In the genomic region with DNA sequence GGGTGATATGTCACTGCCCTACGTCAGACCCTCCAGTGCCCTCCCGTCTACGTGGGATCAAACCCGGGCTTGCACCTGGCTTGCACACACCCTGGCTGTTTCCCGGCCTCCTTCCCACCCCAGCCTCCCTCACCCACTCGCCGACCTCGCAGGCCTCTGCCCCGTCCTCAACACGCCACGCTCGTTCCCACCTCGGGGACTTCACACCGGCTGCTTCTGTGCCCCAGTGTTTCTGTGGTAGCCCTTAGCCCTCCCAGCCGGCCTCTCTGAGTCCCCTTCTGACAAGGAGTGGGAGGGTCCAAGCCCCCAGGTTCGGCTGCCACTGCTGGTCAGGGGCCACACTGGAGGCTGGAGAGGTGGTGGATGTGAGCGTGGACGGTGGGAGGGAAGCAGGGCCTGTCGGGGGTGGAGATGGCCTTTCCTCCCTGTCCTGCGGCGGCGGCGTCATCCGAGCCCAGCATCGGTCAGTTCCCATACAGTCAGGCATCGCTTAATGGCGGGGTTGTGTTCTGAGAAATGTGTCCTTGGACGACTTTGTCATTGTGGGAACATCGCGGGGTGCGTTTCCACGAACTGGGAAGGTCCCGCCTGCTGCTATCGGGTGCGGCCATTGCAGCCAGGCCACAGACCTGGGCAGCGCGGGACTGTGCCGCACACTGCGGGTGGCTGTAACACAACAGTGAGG, we compare ENCODE assay signal across 36 cellular contexts. TPM values are rescaled to one million over a fixed set of nuclear protein-coding genes. Genes with fewer than 3 reads are reported as not detected.
"Had no signal": no experiment of that assay in that cellular context is flagged by ENCODE, and none has a peak within 500 bp of the region (broad histone marks: within the 10 kb centered on the region; RNA-seq: fewer than 3 reads in every experiment).

No MANE protein-coding gene starts in this region.

- H3K4me3 Mint-ChIP-seq: activated CD4-positive, alpha-beta T cell treated with anti-CD3 and anti-CD28 coated beads, Interleukin-2, amount 10 ng/mL, durations not matched to agents 24 days and 14 days; activated CD8-positive, alpha-beta T cell treated with anti-CD3 and anti-CD28 coated beads for 36 hours; activated naive CD8-positive, alpha-beta T cell treated with anti-CD3 and anti-CD28 coated beads for 36 hours; activated T-cell treated with anti-CD3 and anti-CD28 coated beads, Interleukin-2, amount 50 U/mL, for 72 hours; activated T-helper 17 cell treated with anti-CD3 and anti-CD28 coated beads, Interleukin-2, amount 50 U/mL, for 72 hours; IgD-negative memory B cell had no signal

- ATAC-seq: activated CD8-positive, alpha-beta T cell treated with anti-CD3 and anti-CD28 coated beads for 36 hours; activated T-cell treated with anti-CD3 and anti-CD28 coated beads, Interleukin-2, amount 50 U/mL, for 72 hours; activated T-helper 17 cell treated with anti-CD3 and anti-CD28 coated beads, Interleukin-2, amount 50 U/mL, for 72 hours had no signal

- H2AFZ ChIP-seq: PC-9 had no signal

- H3K27ac Mint-ChIP-seq: activated CD4-positive, alpha-beta T cell treated with anti-CD3 and anti-CD28 coated beads, Interleukin-2, amount 10 ng/mL, durations not matched to agents 24 days and 14 days; activated CD8-positive, alpha-beta T cell treated with anti-CD3 and anti-CD28 coated beads for 36 hours; activated naive CD8-positive, alpha-beta T cell treated with anti-CD3 and anti-CD28 coated beads for 36 hours; activated T-cell treated with anti-CD3 and anti-CD28 coated beads, Interleukin-2, amount 50 U/mL, for 72 hours; activated T-helper 17 cell treated with anti-CD3 and anti-CD28 coated beads, Interleukin-2, amount 50 U/mL, for 72 hours; IgD-negative memory B cell had no signal

- H3K9me3 ChIP-seq: MG63, SJCRH30 had no signal

- H3K9me3 Mint-ChIP-seq: activated CD4-positive, alpha-beta T cell treated with anti-CD3 and anti-CD28 coated beads, Interleukin-2, amount 10 ng/mL, durations not matched to agents 24 days and 14 days; activated CD8-positive, alpha-beta T cell treated with anti-CD3 and anti-CD28 coated beads for 36 hours; activated naive CD8-positive, alpha-beta T cell treated with anti-CD3 and anti-CD28 coated beads for 36 hours; activated T-cell treated with anti-CD3 and anti-CD28 coated beads, Interleukin-2, amount 50 U/mL, for 72 hours; activated T-helper 17 cell treated with anti-CD3 and anti-CD28 coated beads, Interleukin-2, amount 50 U/mL, for 72 hours had no signal

- H3K4me1 Mint-ChIP-seq: activated CD4-positive, alpha-beta T cell treated with anti-CD3 and anti-CD28 coated beads, Interleukin-2, amount 10 ng/mL, durations not matched to agents 24 days and 14 days; activated naive CD8-positive, alpha-beta T cell treated with anti-CD3 and anti-CD28 coated beads for 36 hours; activated T-helper 17 cell treated with anti-CD3 and anti-CD28 coated beads, Interleukin-2, amount 50 U/mL, for 72 hours; IgD-negative memory B cell had no signal

- H3K36me3 Mint-ChIP-seq: activated naive CD8-positive, alpha-beta T cell treated with anti-CD3 and anti-CD28 coated beads for 36 hours had no signal

- DNase-seq: activated CD4-positive, alpha-beta T cell treated with anti-CD3 and anti-CD28 coated beads, Interleukin-2, amount 10 ng/mL, durations not matched to agents 24 days and 14 days; activated CD4-positive, alpha-beta T cell treated with anti-CD3 and anti-CD28 coated beads, Interleukin-2, amount 50 U/mL, for 4 hours; activated CD8-positive, alpha-beta T cell treated with anti-CD3 and anti-CD28 coated beads for 36 hours; activated effector memory CD4-positive, alpha-beta T cell treated with anti-CD3 and anti-CD28 coated beads, Interleukin-2, amount 50 U/mL, for 16 hours; activated naive CD4-positive, alpha-beta T cell; activated naive CD4-positive, alpha-beta T cell treated with anti-CD3 and anti-CD28 coated beads, Interleukin-2, amount 50 U/mL, for 16 hours; activated naive CD8-positive, alpha-beta T cell treated with anti-CD3 and anti-CD28 coated beads for 36 hours; activated T-cell treated with anti-CD3 and anti-CD28 coated beads, Interleukin-2, amount 50 U/mL, for 1 hour; activated T-cell treated with anti-CD3 and anti-CD28 coated beads, Interleukin-2, amount 50 U/mL, for 72 hours; amniotic stem cell; aorta; brain microvascular endothelial cell; Kasumi-1; KG1; MG63; NCI-H1092; NCI-H1436 treated with DMSO at 0.1 percent for 48 hours; NCI-H187; NCI-H2029 treated with DMSO at 0.1 percent for 48 hours; NCI-H2107; NCI-H2171; NCI-H510A; NCI-H526; NCI-H748 treated with DMSO at 0.1 percent for 48 hours; NK-92 treated with Interleukin-12 subunit alpha and Interleukin-12 subunit beta, amount 100 ng/mL, for 24 hours; PC-9; Right ventricle myocardium superior; SJCRH30; T1000 had no signal

- H3K4me2 ChIP-seq: PC-9 had no signal

- H3K36me3 ChIP-seq: brain microvascular endothelial cell, MG63, SJCRH30 had no signal

- H3K4me1 ChIP-seq: SJCRH30 had no signal

- H3K27me3 ChIP-seq: brain microvascular endothelial cell, MG63, SJCRH30 had no signal

- H3K27ac ChIP-seq: brain microvascular endothelial cell, PC-9, SJCRH30, SK-N-MC had no signal

- H3K27me3 Mint-ChIP-seq: activated CD8-positive, alpha-beta T cell treated with anti-CD3 and anti-CD28 coated beads for 36 hours; activated naive CD8-positive, alpha-beta T cell treated with anti-CD3 and anti-CD28 coated beads for 36 hours; activated T-helper 17 cell treated with anti-CD3 and anti-CD28 coated beads, Interleukin-2, amount 50 U/mL, for 72 hours; IgD-negative memory B cell had no signal

- H3K4me3 ChIP-seq: MG63, PC-9, SJCRH30, SK-N-MC had no signal

RNA-seq across cellular contexts. Expression of gene KIF25, which starts 11.4 kb away (rescaled TPM):
- total RNA-seq: activated CD4-positive, alpha-beta T cell treated with anti-CD3 and anti-CD28 coated beads, Interleukin-2, amount 10 ng/mL, durations not matched to agents 24 days and 14 days; activated CD8-positive, alpha-beta memory T cell treated with anti-CD3 and anti-CD28 coated beads for 36 hours; activated CD8-positive, alpha-beta T cell treated with anti-CD3 and anti-CD28 coated beads for 36 hours; activated naive CD8-positive, alpha-beta T cell treated with anti-CD3 and anti-CD28 coated beads for 36 hours; OCI-LY7; PC-9; T-helper 1 cell treated with Interleukin-12 subunit alpha and Interleukin-12 subunit beta and Interleukin-4 antibody, amounts not matched to agents 30 ng/mL and 1 ng/mL, for 36 hours; T-helper 2 cell treated with Interferon-gamma antibody and Interleukin-4, amounts not matched to agents 100 ng/mL and 5 ng/mL, for 36 hours had no signal
